In genomic region chr5:150640311-150641005, GRCh38 we compare ENCODE assay signal across 8 cellular contexts. TPM values are rescaled to one million over a fixed set of nuclear protein-coding genes. Genes with fewer than 3 reads are reported as not detected.
A peak's percentile ranks its signal among the peaks of the same experiment; 100 is the strongest.
DNase-seq lines count a peak whose midpoint lies in the region; ATAC-seq and TF ChIP-seq lines count a peak whose summit lies in the region.

Gene SYNPO (plus strand): TSS chr5:150640660. CDS start chr5:150648276, 7,616 bp downstream.

- TF ChIP-seq CTCF in HFF-Myc (IDR thresholded peaks at IDR 0.05; ENCODE audit: low read depth, low read length, missing control alignments), result no peak

- no peaks in the 10 kb centered on the region for H3K9me3 ChIP-seq in skeletal muscle satellite cell (replicated peaks; ENCODE audit: low read length)

- H3K9ac ChIP-seq in skeletal muscle satellite cell (ENCODE audit: low read depth, low read length), result peak within 1 kb of the TSS; percentile 75

- H3K27me3 ChIP-seq in skeletal muscle satellite cell (ENCODE audit: control insufficient read depth, insufficient read depth, low read length), result no peaks in the 10 kb centered on the region

- peak within 1 kb of the TSS; percentile 91 for H3K27ac ChIP-seq in adipose tissue (ENCODE audit: low read depth, low read length)

- peaks cover 90% of the 10 kb centered on the region for H3K4me1 ChIP-seq in skeletal muscle satellite cell (ENCODE audit: control insufficient read depth, insufficient read depth, low read length)

- peak within 1 kb of the TSS; percentile 82 for H3K4me2 ChIP-seq in skeletal muscle satellite cell (ENCODE audit: low read length)

- peak within 1 kb of the TSS; percentile 40 for H3K4me3 ChIP-seq in HFF-Myc (replicated peaks; ENCODE audit: low read depth, low read length)
- H3K4me3 ChIP-seq in skeletal muscle satellite cell (ENCODE audit: low read length), result peak within 1 kb of the TSS; percentile 69

- DNase-seq in HFF-Myc (ENCODE audit: extremely low read depth, low read depth) (no peak), hepatic stellate cell (ENCODE audit: low spot score) (peak; percentile 89)
- no peak for DNase-seq in stimulated activated CD4-positive, alpha-beta T cell treated with anti-CD3 and anti-CD28 coated beads, Interleukin-12 subunit alpha, Interleukin-12 subunit beta, amount 100 ng/mL, for 4 hours
- DNase-seq in stimulated activated naive CD4-positive, alpha-beta T cell (lab: John Stamatoyannopoulos, UW), result no peak

- no peaks in the 10 kb centered on the region for H3K36me3 ChIP-seq in skeletal muscle satellite cell (ENCODE audit: insufficient read depth, low read length)

- ATAC-seq in HG02870 (IDR thresholded peaks at IDR 0.05; ENCODE audit: unreplicated experiment), result no peak
- no peak for ATAC-seq in GM18907 (IDR thresholded peaks at IDR 0.05; ENCODE audit: unreplicated experiment)

- 25 to 34% (median 27%) methylated on average over 14 of the region's 14 CpGs for WGBS in adipose tissue, 3 donors

RNA-seq across cellular contexts. Expression of gene SYNPO, which starts in this region (rescaled TPM):
- 10 to 100 TPM; 15.8 to 66.8 (median 59.7) TPM for polyA plus RNA-seq in adipose tissue
- 2.3 and 3.3 TPM in 2 replicates for total RNA-seq in skeletal muscle satellite cell (2012; rRNA removed)
